ENCODE assay signal across 10 cellular contexts in genomic region chr11:83746921-83747585, GRCh38.
"Had no signal": no experiment of that assay in that cellular context is flagged by ENCODE, and none has a peak within 500 bp of the region (broad histone marks: within the 10 kb centered on the region; RNA-seq: fewer than 3 reads in every experiment).

No MANE protein-coding gene starts in this region.

- H3K36me3 ChIP-seq: HAP-1 had no signal

- H3K4me3 Mint-ChIP-seq: HFFc6, IgD-negative memory B cell had no signal

- H3K36me3 Mint-ChIP-seq: IgD-negative memory B cell had no signal

- H3K27ac ChIP-seq: GM23248, HL-60 had no signal

- DNase-seq: GM23248, GOT3, H7, HFFc6, KBM-7 had no signal

- FAIRE-seq: HepG2 had no signal

- H3K9ac ChIP-seq: GM23248 had no signal

- H3K9me3 ChIP-seq: HAP-1 had no signal

- H2AFZ ChIP-seq: GM23248 had no signal

- ATAC-seq: HCT116, HepG2 had no signal

- H3K4me3 ChIP-seq: GM23248, HAP-1 had no signal

- H3K4me1 ChIP-seq: HAP-1 had no signal

- H3K27ac Mint-ChIP-seq: HFFc6, IgD-negative memory B cell had no signal
